ENCODE assay signal across 1 cellular context in genomic region chr13:23578411-23579071, GRCh38.
A peak's percentile ranks its signal among the peaks of the same experiment; 100 is the strongest.
TF ChIP-seq lines count a peak whose summit lies in the region.

No MANE protein-coding gene starts in this region.

TF ChIP-seq in HepG2, 621 proteins besides CTCF, POLR2A, EP300 and RAD21 (continued from another document and continues in another):
- TF ChIP-seq ZFP91 (CRISPR knock-in tag; IDR thresholded peaks at IDR 0.05; ENCODE audit: borderline replicate concordance) (0 out of 2 replicates have a peak, but pooled peaks have one; percentile 70), POGZ (CRISPR knock-in tag; IDR thresholded peaks at IDR 0.05) (peak; percentile 64; the same call in 1 of the 2 replicates), LBX2 (CRISPR knock-in tag; IDR thresholded peaks at IDR 0.05; ENCODE audit: borderline replicate concordance) (0 out of 2 replicates have a peak, but pooled peaks have one; percentile 61), ZBTB7A (CRISPR knock-in tag; IDR thresholded peaks at IDR 0.05) (peak; percentile 19; the same call in 1 of the 2 replicates), ETV5 (CRISPR knock-in tag; IDR thresholded peaks at IDR 0.05; ENCODE audit: borderline replicate concordance) (peak; percentile 39; the same call in 1 of the 2 replicates), WIZ (CRISPR knock-in tag; IDR thresholded peaks at IDR 0.05) (peak; percentile 69; the same call in 1 of the 2 replicates), ERF (CRISPR knock-in tag; IDR thresholded peaks at IDR 0.05) (peak; percentile 50; the same call in 1 of the 2 replicates), CAMTA2 (CRISPR knock-in tag; IDR thresholded peaks at IDR 0.05; ENCODE audit: borderline replicate concordance) (no peak), ZNF580 (CRISPR knock-in tag; IDR thresholded peaks at IDR 0.05; ENCODE audit: borderline replicate concordance, low read depth) (peak; percentile 26; the same call in 1 of the 2 replicates), ZNF225 (CRISPR knock-in tag; IDR thresholded peaks at IDR 0.05) (peak; percentile 59; the same call in 1 of the 2 replicates), ZC3H13 (CRISPR knock-in tag; IDR thresholded peaks at IDR 0.05) (peak; percentile 90; the same call in 1 of the 2 replicates), ZNF260 (CRISPR knock-in tag; IDR thresholded peaks at IDR 0.05; ENCODE audit: borderline replicate concordance, low read depth) (no peak), ARNTL (CRISPR knock-in tag; IDR thresholded peaks at IDR 0.05) (no peak), LCORL (IDR thresholded peaks at IDR 0.05) (no peak), LCORL (CRISPR knock-in tag; IDR thresholded peaks at IDR 0.05) (0 out of 2 replicates have a peak, but pooled peaks have one; percentile 56), PHB2 (IDR thresholded peaks at IDR 0.05; ENCODE audit: partially characterized antibody) (no peak), NFKB2 (CRISPR knock-in tag; IDR thresholded peaks at IDR 0.05; ENCODE audit: borderline replicate concordance) (0 out of 2 replicates have a peak, but pooled peaks have one; percentile 21), ZNF619 (CRISPR knock-in tag; IDR thresholded peaks at IDR 0.05) (0 out of 2 replicates have a peak, but pooled peaks have one; percentile 48), IRX3 (CRISPR knock-in tag; IDR thresholded peaks at IDR 0.05; ENCODE audit: borderline replicate concordance, low read depth) (no peak), KAT8 (CRISPR knock-in tag; IDR thresholded peaks at IDR 0.05) (peak; percentile 12; the same call in 1 of the 2 replicates), KDM5B (CRISPR knock-in tag; IDR thresholded peaks at IDR 0.05; ENCODE audit: borderline replicate concordance) (peak; percentile 81; the same call in 1 of the 2 replicates), NFE2L2 (IDR thresholded peaks at IDR 0.05; ENCODE audit: low read length) (no peak), ZBTB49 (CRISPR knock-in tag; IDR thresholded peaks at IDR 0.05; ENCODE audit: borderline replicate concordance) (no peak), ZNF781 (CRISPR knock-in tag; IDR thresholded peaks at IDR 0.05; ENCODE audit: borderline replicate concordance, not compliant biosample characterization) (peak; percentile 77), ZMYM3 (CRISPR knock-in tag; IDR thresholded peaks at IDR 0.05) (peak; percentile 53; the same call in 1 of the 2 replicates), ZXDC (CRISPR knock-in tag; IDR thresholded peaks at IDR 0.05) (peak; percentile 39; the same call in 1 of the 2 replicates), RNF2 (conservative IDR thresholded peaks at IDR 0.05; ENCODE audit: low read depth) (peak; percentile 44; the same call in 1 of the 2 replicates), RBM22 (optimal IDR thresholded peaks at IDR 0.05; ENCODE audit: low read length) (no peak), ZNF33B (CRISPR knock-in tag; IDR thresholded peaks at IDR 0.05) (peak; percentile 68; the same call in 1 of the 2 replicates), RXRA (CRISPR knock-in tag; IDR thresholded peaks at IDR 0.05) (0 out of 2 replicates have a peak, but pooled peaks have one; percentile 54), TSC22D2 (CRISPR knock-in tag; IDR thresholded peaks at IDR 0.05; ENCODE audit: borderline replicate concordance) (no peak), TBX3 (IDR thresholded peaks at IDR 0.05; ENCODE audit: borderline replicate concordance) (no peak), ATF6 (CRISPR knock-in tag; conservative IDR thresholded peaks at IDR 0.05) (no peak), HNF1B (CRISPR knock-in tag; IDR thresholded peaks at IDR 0.05) (no peak; the same call in 1 of the 2 replicates), ZNF616 (CRISPR knock-in tag; IDR thresholded peaks at IDR 0.05; ENCODE audit: low read depth) (no peak; the same call in 1 of the 2 replicates), ZNF678 (CRISPR knock-in tag; IDR thresholded peaks at IDR 0.05) (no peak), AGO1 (IDR thresholded peaks at IDR 0.05; ENCODE audit: low read depth, low read length, poor library complexity, severe bottlenecking) (no peak), HMG20B (CRISPR knock-in tag; conservative IDR thresholded peaks at IDR 0.05) (0 out of 2 replicates have a peak, but pooled peaks have one; percentile 27), ZNF264 (CRISPR knock-in tag; IDR thresholded peaks at IDR 0.05) (peak; percentile 66; the same call in 1 of the 2 replicates), AGO2 (optimal IDR thresholded peaks at IDR 0.05; ENCODE audit: low read depth, low read length) (peak; percentile 43), ZNF687 (CRISPR knock-in tag; IDR thresholded peaks at IDR 0.05) (peak; percentile 91), TFAP4 (IDR thresholded peaks at IDR 0.05; ENCODE audit: borderline replicate concordance, low read depth) (peak; percentile 89; the same call in 1 of the 2 replicates), POGK (CRISPR knock-in tag; conservative IDR thresholded peaks at IDR 0.05) (peak; percentile 53; the same call in 1 of the 2 replicates), BCL6 (CRISPR knock-in tag; IDR thresholded peaks at IDR 0.05) (peak; percentile 60), ZNF891 (CRISPR knock-in tag; IDR thresholded peaks at IDR 0.05) (peak; percentile 34; the same call in 1 of the 2 replicates)
